ENCODE assay signal across 8 cellular contexts in the genomic region with DNA sequence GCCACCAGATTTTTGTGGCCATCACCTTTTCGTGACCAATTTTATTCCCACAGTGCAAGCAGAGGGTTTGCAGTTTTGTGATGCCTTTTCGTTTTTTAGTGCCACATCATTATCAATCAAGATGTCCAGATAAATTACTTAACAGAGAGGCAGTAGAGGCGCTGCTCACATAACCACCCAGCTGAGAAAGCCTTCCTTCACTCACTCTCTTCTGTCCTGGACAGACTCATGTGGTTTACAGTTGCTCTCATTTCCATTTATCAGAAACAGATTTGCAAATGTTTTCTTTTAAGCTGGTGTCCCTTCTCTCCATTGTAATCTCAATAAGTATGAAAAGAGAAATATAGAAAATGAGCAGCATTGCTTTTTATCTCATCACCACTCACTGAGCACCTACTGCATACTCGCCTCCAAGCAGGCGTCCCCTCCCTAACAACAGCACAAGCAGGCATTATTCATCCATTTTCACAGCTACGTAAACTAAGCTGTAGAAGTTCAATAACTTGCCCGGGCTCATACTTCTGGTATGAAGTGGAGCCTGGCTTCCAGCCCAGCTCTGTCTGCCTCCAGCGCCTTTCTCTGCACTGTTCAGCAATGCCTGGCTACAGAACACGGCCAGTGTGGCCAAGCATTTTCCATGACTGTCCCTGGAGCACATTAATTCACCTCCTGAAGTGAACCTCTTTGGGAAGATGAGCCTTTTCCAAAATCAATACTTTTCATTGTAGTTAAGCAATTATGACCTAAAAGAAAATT. TPM values are rescaled to one million over a fixed set of nuclear protein-coding genes. Genes with fewer than 3 reads are reported as not detected.
DNase-seq lines count a peak whose midpoint lies in the region; TF ChIP-seq lines count a peak whose summit lies in the region.
"Had no signal": no experiment of that assay in that cellular context is flagged by ENCODE, and none has a peak within 500 bp of the region (broad histone marks: within the 10 kb centered on the region; RNA-seq: fewer than 3 reads in every experiment).

No MANE protein-coding gene starts in this region.

- peaks cover 49% of the 10 kb centered on the region for H3K4me1 Mint-ChIP-seq in type B pancreatic cell (ENCODE audit: unreplicated experiment)

- H3K9ac ChIP-seq in liver (ENCODE audit: low read depth in 1 of 2, low read length in 2 of 2) = peak overlapping the region in 1 of 2 donors; percentile 64

- WGBS in liver = 43% methylated on average over 9 of the region's 9 CpGs

- no peaks in the 10 kb centered on the region for H3K9me3 ChIP-seq in liver (ENCODE audit: control insufficient read depth in 4 of 4, low read length in 3 of 4)

- H3K27ac Mint-ChIP-seq in type B pancreatic cell = peak overlapping the region; percentile 73

- no peaks in the 10 kb centered on the region for H3K36me3 ChIP-seq in liver (ENCODE audit: control insufficient read depth in 4 of 4, insufficient read depth in 3 of 4, low read depth in 1 of 4, low read length in 3 of 4)

- H3K27me3 ChIP-seq in liver (ENCODE audit: control insufficient read depth in 4 of 4, insufficient read depth in 4 of 4, low read length in 3 of 4) = no peaks in the 10 kb centered on the region

- peaks cover 0 to 29% (median 15%) of the 10 kb centered on the region in 4 donors for H3K4me1 ChIP-seq in liver (ENCODE audit: control insufficient read depth in 4 of 4, insufficient read depth in 4 of 4, low read length in 3 of 4)

- H3K4me3 ChIP-seq in liver (ENCODE audit: low read depth in 1 of 3, low read length in 3 of 3) = no peak overlapping the region

- DNase-seq in LoVo (ENCODE audit: low spot score) (peak; percentile 16), cerebellar cortex (ENCODE audit: low spot score) (peak; percentile 17), type B pancreatic cell (ENCODE audit: extremely low spot score, unreplicated experiment) (no peak), HUDEP-2 (lab: John Stamatoyannopoulos, UW; ENCODE audit: unreplicated experiment in 76 of 76) (no peak), GDM1 (lab: John Stamatoyannopoulos, UW) (no peak), SHP77 treated with DMSO at 0.1 percent for 48 hours (lab: John Stamatoyannopoulos, UW) (no peak)
- DNase-seq: activated gamma-delta T cell had no signal

- peaks cover 7% of the 10 kb centered on the region for H3K27me3 Mint-ChIP-seq in type B pancreatic cell

- peaks cover 4% of the 10 kb centered on the region for H3K9me3 Mint-ChIP-seq in type B pancreatic cell

- TF ChIP-seq CTCF in liver (IDR thresholded peaks at IDR 0.05; ENCODE audit: low read depth, low read length, missing input control) (no peak), type B pancreatic cell (conservative IDR thresholded peaks at IDR 0.05) (no peak)

- peak; percentile 65 to 73 for TF ChIP-seq RAD21 in liver (IDR thresholded peaks at IDR 0.05)

- peak overlapping the region; percentile 32 for H3K4me3 Mint-ChIP-seq in type B pancreatic cell

- peak overlapping the region; percentile 66 to 84 for H3K27ac ChIP-seq in liver (ENCODE audit: low read depth in 1 of 2, low read length in 2 of 2)

- H3K36me3 Mint-ChIP-seq in type B pancreatic cell = no peaks in the 10 kb centered on the region

TF ChIP-seq in liver, 16 proteins besides CTCF, POLR2A, EP300 and RAD21:
- TF ChIP-seq EGR1 (IDR thresholded peaks at IDR 0.05; ENCODE audit: low read depth in 2 of 2) (peak; percentile 54 to 70), FOXA2 (IDR thresholded peaks at IDR 0.05) (peak; percentile 29), HNF4G (IDR thresholded peaks at IDR 0.05) (peak; percentile 32), HNF4A (conservative IDR thresholded peaks at IDR 0.05) (peak; percentile 62 to 78), TAF1 (conservative IDR thresholded peaks at IDR 0.05) (peak; percentile 59), FOXA1 (IDR thresholded peaks at IDR 0.05) (peak; percentile 69), NR2F2 (IDR thresholded peaks at IDR 0.05) (no peak), JUND (IDR thresholded peaks at IDR 0.05) (peak; percentile 27 to 79), ZBTB33 (IDR thresholded peaks at IDR 0.05) (peak; percentile 68), GABPA (IDR thresholded peaks at IDR 0.05 in 1 of 2, conservative IDR thresholded peaks at IDR 0.05 in 1 of 2) (peak in 1 of 2 donors; percentile 50), SP1 (IDR thresholded peaks at IDR 0.05) (peak; percentile 86), YY1 (IDR thresholded peaks at IDR 0.05) (peak; percentile 95), RXRA (IDR thresholded peaks at IDR 0.05) (peak; percentile 66 to 84)
- TF ChIP-seq, protein P1, sequence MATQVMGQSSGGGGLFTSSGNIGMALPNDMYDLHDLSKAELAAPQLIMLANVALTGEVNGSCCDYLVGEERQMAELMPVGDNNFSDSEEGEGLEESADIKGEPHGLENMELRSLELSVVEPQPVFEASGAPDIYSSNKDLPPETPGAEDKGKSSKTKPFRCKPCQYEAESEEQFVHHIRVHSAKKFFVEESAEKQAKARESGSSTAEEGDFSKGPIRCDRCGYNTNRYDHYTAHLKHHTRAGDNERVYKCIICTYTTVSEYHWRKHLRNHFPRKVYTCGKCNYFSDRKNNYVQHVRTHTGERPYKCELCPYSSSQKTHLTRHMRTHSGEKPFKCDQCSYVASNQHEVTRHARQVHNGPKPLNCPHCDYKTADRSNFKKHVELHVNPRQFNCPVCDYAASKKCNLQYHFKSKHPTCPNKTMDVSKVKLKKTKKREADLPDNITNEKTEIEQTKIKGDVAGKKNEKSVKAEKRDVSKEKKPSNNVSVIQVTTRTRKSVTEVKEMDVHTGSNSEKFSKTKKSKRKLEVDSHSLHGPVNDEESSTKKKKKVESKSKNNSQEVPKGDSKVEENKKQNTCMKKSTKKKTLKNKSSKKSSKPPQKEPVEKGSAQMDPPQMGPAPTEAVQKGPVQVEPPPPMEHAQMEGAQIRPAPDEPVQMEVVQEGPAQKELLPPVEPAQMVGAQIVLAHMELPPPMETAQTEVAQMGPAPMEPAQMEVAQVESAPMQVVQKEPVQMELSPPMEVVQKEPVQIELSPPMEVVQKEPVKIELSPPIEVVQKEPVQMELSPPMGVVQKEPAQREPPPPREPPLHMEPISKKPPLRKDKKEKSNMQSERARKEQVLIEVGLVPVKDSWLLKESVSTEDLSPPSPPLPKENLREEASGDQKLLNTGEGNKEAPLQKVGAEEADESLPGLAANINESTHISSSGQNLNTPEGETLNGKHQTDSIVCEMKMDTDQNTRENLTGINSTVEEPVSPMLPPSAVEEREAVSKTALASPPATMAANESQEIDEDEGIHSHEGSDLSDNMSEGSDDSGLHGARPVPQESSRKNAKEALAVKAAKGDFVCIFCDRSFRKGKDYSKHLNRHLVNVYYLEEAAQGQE (IDR thresholded peaks at IDR 0.05) = peak; percentile 91
- TF ChIP-seq, protein P2, sequence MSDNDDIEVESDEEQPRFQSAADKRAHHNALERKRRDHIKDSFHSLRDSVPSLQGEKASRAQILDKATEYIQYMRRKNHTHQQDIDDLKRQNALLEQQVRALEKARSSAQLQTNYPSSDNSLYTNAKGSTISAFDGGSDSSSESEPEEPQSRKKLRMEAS (IDR thresholded peaks at IDR 0.05) = peak; percentile 68
- TF ChIP-seq, protein P3, sequence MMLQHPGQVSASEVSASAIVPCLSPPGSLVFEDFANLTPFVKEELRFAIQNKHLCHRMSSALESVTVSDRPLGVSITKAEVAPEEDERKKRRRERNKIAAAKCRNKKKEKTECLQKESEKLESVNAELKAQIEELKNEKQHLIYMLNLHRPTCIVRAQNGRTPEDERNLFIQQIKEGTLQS (IDR thresholded peaks at IDR 0.05) = peak; percentile 28

RNA-seq across cellular contexts. Expression of gene KATNAL1, which starts 34.6 kb away (rescaled TPM):
- total RNA-seq in liver = 10 to 100 TPM in 1 of 2 donors, 1 to 10 TPM in 1; 8.6 to 12.8 TPM
- 1 to 10 TPM; 2.7 to 3.3 TPM for polyA plus RNA-seq in liver
- total RNA-seq in type B pancreatic cell (ENCODE audit: low replicate concordance) = 9.3 and 20.2 TPM in 2 replicates

Comparison
In these comparisons a context has a peak if more than half of its experiments do, and no peak if none do; other contexts are left out.
1. DNase-seq: peak in LoVo (single experiment) and cerebellar cortex (single experiment); none in type B pancreatic cell (single experiment), HUDEP-2 (0 of 76), GDM1 (single experiment) and SHP77 treated with DMSO at 0.1 percent for 48 hours (single experiment).